In the genomic region with DNA sequence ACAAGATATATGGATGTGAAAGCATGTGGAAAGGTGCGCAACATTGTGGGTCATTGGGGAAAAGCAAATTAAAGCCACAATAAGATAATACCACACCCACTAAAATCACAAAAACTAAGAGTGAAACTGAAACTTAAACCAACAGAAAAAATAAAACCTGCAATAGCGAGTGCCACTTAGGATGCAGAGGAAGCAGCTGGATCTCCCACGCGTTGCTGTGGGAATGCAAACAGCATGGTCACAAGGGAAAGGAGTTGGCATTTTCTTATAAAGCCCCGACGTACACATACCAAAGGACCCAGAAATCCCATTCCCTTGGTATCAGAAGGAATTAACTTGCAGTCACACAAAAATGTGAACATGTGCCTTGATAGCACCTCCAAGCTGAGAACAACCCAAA, we compare ENCODE assay signal across 18 cellular contexts.
DNase-seq lines count a peak whose midpoint lies in the region; ATAC-seq and TF ChIP-seq lines count a peak whose summit lies in the region.
"Had no signal": no experiment of that assay in that cellular context is flagged by ENCODE, and none has a peak within 500 bp of the region (broad histone marks: within the 10 kb centered on the region; RNA-seq: fewer than 3 reads in every experiment).

No MANE protein-coding gene starts in this region.

- no peak overlapping the region for H3K4me3 ChIP-seq in thymus (ENCODE audit: low read length)
- H3K4me3 ChIP-seq in uterus: no peak overlapping the region
- H3K4me3 ChIP-seq: coronary artery, gastroesophageal sphincter had no signal

- H3K36me3 ChIP-seq in thymus (ENCODE audit: control insufficient read depth, insufficient read depth) (no peaks in the 10 kb centered on the region), uterus (no peaks in the 10 kb centered on the region)
- H3K36me3 ChIP-seq: gastroesophageal sphincter, spleen had no signal

- whole genome bisulfite sequencing in thymus: 22% methylated on average over 6 of the region's 6 CpGs

- H3K4me3 Mint-ChIP-seq in activated T-cell treated with anti-CD3 and anti-CD28 coated beads, Interleukin-2, amount 50 U/mL, for 4 hours: peak overlapping the region; percentile 27
- peak overlapping the region in 1 of 2 donors; percentile 67 for H3K4me3 Mint-ChIP-seq in activated T-cell treated with anti-CD3 and anti-CD28 coated beads, Interleukin-2, amount 50 U/mL, for 72 hours
- peak overlapping the region; percentile 66 to 79 for H3K4me3 Mint-ChIP-seq in effector memory CD8-positive, alpha-beta T cell
- H3K4me3 Mint-ChIP-seq: naive B cell had no signal

- peaks cover 3% of the 10 kb centered on the region for H3K27me3 Mint-ChIP-seq in activated T-cell treated with anti-CD3 and anti-CD28 coated beads, Interleukin-2, amount 50 U/mL, for 4 hours (ENCODE audit: low read depth)
- peaks cover 11% of the 10 kb centered on the region for H3K27me3 Mint-ChIP-seq in activated T-cell treated with anti-CD3 and anti-CD28 coated beads, Interleukin-2, amount 50 U/mL, for 72 hours (ENCODE audit: low read depth)
- H3K27me3 Mint-ChIP-seq in effector memory CD8-positive, alpha-beta T cell: peaks cover 0 to 11% of the 10 kb centered on the region in 2 donors

- H3K27ac ChIP-seq in thymus (ENCODE audit: low read depth) (peak overlapping the region; percentile 25), uterus (no peak overlapping the region)
- H3K27ac ChIP-seq: coronary artery, gastroesophageal sphincter had no signal

- no peak for ATAC-seq in activated T-cell treated with anti-CD3 and anti-CD28 coated beads, Interleukin-2, amount 50 U/mL, for 4 hours
- ATAC-seq in activated T-cell treated with anti-CD3 and anti-CD28 coated beads, Interleukin-2, amount 50 U/mL, for 72 hours (replicated peaks in 1 of 2): no peak
- ATAC-seq in effector memory CD8-positive, alpha-beta T cell (replicated peaks): no peak
- ATAC-seq: gastroesophageal sphincter, HCT116 had no signal

- H3K9me3 ChIP-seq in thymus (ENCODE audit: control insufficient read depth) (no peaks in the 10 kb centered on the region), uterus (no peaks in the 10 kb centered on the region)
- H3K9me3 ChIP-seq: gastroesophageal sphincter, spleen had no signal

- no peak for TF ChIP-seq CTCF in uterus (IDR thresholded peaks at IDR 0.05)

- H3K27ac Mint-ChIP-seq in activated T-cell treated with anti-CD3 and anti-CD28 coated beads, Interleukin-2, amount 50 U/mL, for 72 hours: no peak overlapping the region
- peak overlapping the region; percentile 5 to 74 for H3K27ac Mint-ChIP-seq in effector memory CD8-positive, alpha-beta T cell

- intact Hi-C loops in uterus (cut with DNase I; ENCODE audit: low total_unique reads): no loop called here

- no peak for TF ChIP-seq POLR2A in uterus (IDR thresholded peaks at IDR 0.05)

- no peak for DNase-seq in activated T-cell treated with anti-CD3 and anti-CD28 coated beads, Interleukin-2, amount 50 U/mL, for 4 hours
- no peak for DNase-seq in activated T-cell treated with anti-CD3 and anti-CD28 coated beads, Interleukin-2, amount 50 U/mL, for 72 hours
- DNase-seq in LHCN-M2 (ENCODE audit: low read depth) (peak; percentile 84), uterus (no peak), retina (no peak), HUDEP-2 (lab: John Stamatoyannopoulos, UW; ENCODE audit: unreplicated experiment in 76 of 76) (no peak)
- DNase-seq in effector memory CD8-positive, alpha-beta T cell: no peak
- DNase-seq: activated effector memory CD4-positive, alpha-beta T cell treated with anti-CD3 and anti-CD28 coated beads, Interleukin-2, amount 50 U/mL, for 16 hours; naive B cell; NCI-H1048; NCI-H2107; NCI-H82; spleen; stimulated activated naive CD4-positive, alpha-beta T cell treated with Interleukin-2 at 50 U/mL for 16 hours had no signal

- H3K4me1 ChIP-seq in thymus (ENCODE audit: control insufficient read depth, insufficient read depth, low read length) (peaks cover 3% of the 10 kb centered on the region), uterus (no peaks in the 10 kb centered on the region)

- no peaks in the 10 kb centered on the region for H3K27me3 ChIP-seq in thymus (ENCODE audit: control insufficient read depth, insufficient read depth)
- H3K27me3 ChIP-seq in uterus: no peaks in the 10 kb centered on the region

- H3K9me3 Mint-ChIP-seq in activated T-cell treated with anti-CD3 and anti-CD28 coated beads, Interleukin-2, amount 50 U/mL, for 4 hours: no peaks in the 10 kb centered on the region
- no peaks in the 10 kb centered on the region for H3K9me3 Mint-ChIP-seq in activated T-cell treated with anti-CD3 and anti-CD28 coated beads, Interleukin-2, amount 50 U/mL, for 72 hours
- H3K9me3 Mint-ChIP-seq in effector memory CD8-positive, alpha-beta T cell: no peaks in the 10 kb centered on the region

- peaks cover 16% of the 10 kb centered on the region for H3K4me1 Mint-ChIP-seq in activated T-cell treated with anti-CD3 and anti-CD28 coated beads, Interleukin-2, amount 50 U/mL, for 4 hours (ENCODE audit: low read depth)
- peaks cover 11% of the 10 kb centered on the region for H3K4me1 Mint-ChIP-seq in activated T-cell treated with anti-CD3 and anti-CD28 coated beads, Interleukin-2, amount 50 U/mL, for 72 hours (ENCODE audit: low read depth)
- H3K4me1 Mint-ChIP-seq in effector memory CD8-positive, alpha-beta T cell (ENCODE audit: low read depth in 2 of 2): peaks cover 11 to 20% of the 10 kb centered on the region in 2 donors

- H3K36me3 Mint-ChIP-seq in activated T-cell treated with anti-CD3 and anti-CD28 coated beads, Interleukin-2, amount 50 U/mL, for 4 hours (ENCODE audit: insufficient read depth): no peaks in the 10 kb centered on the region
- no peaks in the 10 kb centered on the region for H3K36me3 Mint-ChIP-seq in activated T-cell treated with anti-CD3 and anti-CD28 coated beads, Interleukin-2, amount 50 U/mL, for 72 hours (ENCODE audit: insufficient read depth in 2 of 2)
- no peaks in the 10 kb centered on the region for H3K36me3 Mint-ChIP-seq in effector memory CD8-positive, alpha-beta T cell (ENCODE audit: insufficient read depth)
- H3K36me3 Mint-ChIP-seq: naive B cell had no signal
